In the genomic region with DNA sequence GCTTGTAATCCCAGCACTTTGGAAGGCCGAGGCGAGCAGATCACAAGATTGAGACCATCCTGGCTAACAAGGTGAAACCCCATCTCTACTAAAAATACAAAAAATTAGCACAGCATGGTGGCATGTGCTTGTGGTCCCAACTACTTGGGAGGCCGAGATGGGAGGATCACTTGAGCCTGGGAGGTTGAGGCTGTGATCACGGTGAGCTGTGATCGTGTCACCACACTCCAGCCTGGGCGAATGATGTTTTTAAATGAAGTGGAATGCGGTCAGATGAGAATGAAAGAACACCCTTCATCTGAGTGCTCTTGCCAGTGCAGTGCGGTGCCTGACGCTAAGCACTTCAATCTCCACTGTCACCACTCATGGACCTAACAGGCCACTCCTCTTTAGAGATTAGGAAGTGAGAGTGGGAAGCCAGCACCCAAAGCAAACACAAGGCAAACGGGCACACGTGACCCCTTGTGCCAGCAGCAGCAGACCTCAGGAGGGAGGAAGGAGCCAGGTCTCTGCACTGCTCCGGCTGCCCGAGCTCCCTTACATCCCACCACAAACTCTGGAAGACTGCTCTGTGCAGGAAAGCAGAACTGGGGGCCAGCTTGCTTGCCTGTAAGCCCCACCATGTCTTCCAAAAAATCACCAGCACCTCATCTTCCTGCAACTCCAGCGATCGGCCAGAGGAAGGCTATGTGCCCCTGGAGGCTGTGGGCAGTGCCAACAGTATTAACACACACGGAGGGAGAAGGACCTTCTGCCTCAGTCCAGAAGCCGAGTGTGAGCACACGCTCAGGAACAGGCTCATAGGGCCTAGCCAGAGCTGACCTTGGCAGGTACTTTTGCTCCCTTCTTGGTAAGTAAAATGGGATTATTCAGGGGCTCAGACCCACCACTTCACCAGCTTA, we compare ENCODE assay signal across 8 cellular contexts. TPM values are rescaled to one million over a fixed set of nuclear protein-coding genes. Genes with fewer than 3 reads are reported as not detected.
DNase-seq lines count a peak whose midpoint lies in the region; ATAC-seq and TF ChIP-seq lines count a peak whose summit lies in the region.

No MANE protein-coding gene starts in this region.

- CTCF ChIA-PET in Panc1 (lab: Charles Lee) = no interaction called here

- intact Hi-C loops in Panc1 (cut with micrococcal nuclease; ENCODE audit: unreplicated experiment) (no loop called here), heart left ventricle (cut with DNase I) (no loop called here), gastrocnemius medialis (cut with DNase I; ENCODE audit: low total_unique reads) (no loop called here)

- in situ Hi-C loops in Panc1 (cut with HindIII; ENCODE audit: low pct_unique_long_range_greater_than_20kb, low sequenced_read_pairs) = no loop called here
- in situ Hi-C loops in gastrocnemius medialis (cut with MboI; ENCODE audit: low sequenced_read_pairs in 4 of 4) = no loop called here

- H3K36me3 ChIP-seq in Panc1 (ENCODE audit: control insufficient read depth, insufficient read depth, low read length) = no peaks in the 10 kb centered on the region
- no peaks in the 10 kb centered on the region for H3K36me3 ChIP-seq in heart left ventricle
- no peaks in the 10 kb centered on the region for H3K36me3 ChIP-seq in gastrocnemius medialis

- H3K4me3 ChIP-seq in Panc1 (ENCODE audit: low read depth in 2 of 2, low read length in 2 of 2) (peak overlapping the region in 1 of 2 experiments; percentile 33; a peak in 2 of 4 replicates), heart left ventricle (peak overlapping the region in 10 of 12 donors; percentile 14 to 51 (median 42)), gastrocnemius medialis (peak overlapping the region in 1 of 4 donors; percentile 10)

- no peaks in the 10 kb centered on the region for H3K27me3 Mint-ChIP-seq in T-helper 2 cell treated with Interferon-gamma antibody and Interleukin-4, amounts not matched to agents 5 μg/mL and 100 μg/mL, for 36 hours (ENCODE audit: low read depth)

- 23 to 43% (median 32%) methylated on average over 16 to 18 of the region's 18 CpGs for WGBS in heart left ventricle, 4 donors

- TF ChIP-seq POLR2A in heart left ventricle (IDR thresholded peaks at IDR 0.05) (peak in 1 of 2 donors; percentile 57), gastrocnemius medialis (IDR thresholded peaks at IDR 0.05) (peak; percentile 11 to 15)

- no peaks in the 10 kb centered on the region for H3K9me3 Mint-ChIP-seq in T-helper 2 cell treated with Interferon-gamma antibody and Interleukin-4, amounts not matched to agents 5 μg/mL and 100 μg/mL, for 36 hours

- BruUV-seq in Panc1 (replicated peaks; lab: Mats Ljungman, UMichigan) = no TSS peak

- H3K9me3 ChIP-seq in Panc1 (ENCODE audit: control insufficient read depth, insufficient read depth, low read depth, low read length) = no peaks in the 10 kb centered on the region
- no peaks in the 10 kb centered on the region for H3K9me3 ChIP-seq in heart left ventricle
- H3K9me3 ChIP-seq in gastrocnemius medialis = no peaks in the 10 kb centered on the region

- POLR2A ChIA-PET in Panc1 (lab: Charles Lee) = no interaction called here

- DNase-seq in Panc1 (ENCODE audit: low read depth, low spot score) = no peak
- peak; percentile 83 to 90 (median 86) for DNase-seq in heart left ventricle
- peak; percentile 26 to 53 for DNase-seq in gastrocnemius medialis
- no peak for DNase-seq in T-helper 2 cell treated with Interferon-gamma antibody and Interleukin-4, amounts not matched to agents 5 μg/mL and 100 μg/mL, for 36 hours (ENCODE audit: low spot score)
- DNase-seq in NCI-H2081 (lab: John Stamatoyannopoulos, UW) = no peak
- DNase-seq in inferior parietal cortex (ENCODE audit: extremely low spot score) = no peak

- H3K27me3 ChIP-seq in Panc1 (ENCODE audit: control insufficient read depth, insufficient read depth, low read length) = no peaks in the 10 kb centered on the region
- H3K27me3 ChIP-seq in heart left ventricle = no peaks in the 10 kb centered on the region
- no peaks in the 10 kb centered on the region for H3K27me3 ChIP-seq in gastrocnemius medialis

- H3K4me1 Mint-ChIP-seq in T-helper 2 cell treated with Interferon-gamma antibody and Interleukin-4, amounts not matched to agents 5 μg/mL and 100 μg/mL, for 36 hours (ENCODE audit: low read depth) = peaks cover 12% of the 10 kb centered on the region

- TF ChIP-seq CTCF in Panc1 (IDR thresholded peaks at IDR 0.05) = no peak
- peak in 1 of 12 donors; percentile 12 for TF ChIP-seq CTCF in heart left ventricle (IDR thresholded peaks at IDR 0.05)
- no peak for TF ChIP-seq CTCF in gastrocnemius medialis (IDR thresholded peaks at IDR 0.05 in 4 of 5, conservative IDR thresholded peaks at IDR 0.05 in 1 of 5)

- H3K4me3 Mint-ChIP-seq in T-helper 2 cell treated with Interferon-gamma antibody and Interleukin-4, amounts not matched to agents 5 μg/mL and 100 μg/mL, for 36 hours = no peak overlapping the region

- H3K27ac Mint-ChIP-seq in T-helper 2 cell treated with Interferon-gamma antibody and Interleukin-4, amounts not matched to agents 5 μg/mL and 100 μg/mL, for 36 hours = no peak overlapping the region

- H3K4me1 ChIP-seq in Panc1 (ENCODE audit: control insufficient read depth, insufficient read depth, low read length) (peaks cover 32% of the 10 kb centered on the region), heart left ventricle (peaks cover 0 to 70% (median 41%) of the 10 kb centered on the region in 12 donors), gastrocnemius medialis (peaks cover 27 to 54% of the 10 kb centered on the region in 2 donors)

- no peaks in the 10 kb centered on the region for H3K36me3 Mint-ChIP-seq in T-helper 2 cell treated with Interferon-gamma antibody and Interleukin-4, amounts not matched to agents 5 μg/mL and 100 μg/mL, for 36 hours (ENCODE audit: low read depth)

- H3K27ac ChIP-seq in Panc1 (ENCODE audit: low read length) = peak overlapping the region; percentile 71
- H3K27ac ChIP-seq in heart left ventricle = peak overlapping the region; percentile 83 to 96 (median 89)
- peak overlapping the region; percentile 48 to 82 (median 62) for H3K27ac ChIP-seq in gastrocnemius medialis

- ATAC-seq in GM21360 (IDR thresholded peaks at IDR 0.05; ENCODE audit: unreplicated experiment) (peak; percentile 59), Panc1 (peak; percentile 84), heart left ventricle (peak; percentile 89 to 94 (median 92)), gastrocnemius medialis (peak; percentile 69 to 81), GM18870 (IDR thresholded peaks at IDR 0.05; ENCODE audit: unreplicated experiment) (no peak)

RNA-seq across cellular contexts. Expression of gene CTNNBIP1, which starts 9.7 kb away (rescaled TPM):
- total RNA-seq in Panc1 (2021; ENCODE audit: unreplicated experiment) (36.9 TPM), heart left ventricle (10 to 100 TPM; 32.2 to 62.0 (median 42.9) TPM), gastrocnemius medialis (10 to 100 TPM; 10.3 to 13.2 (median 10.4) TPM)
- 66.7 TPM for polyA plus RNA-seq in Panc1 (2012; ENCODE audit: insufficient read length)
- 10 to 100 TPM; 25.4 to 37.8 TPM for polyA plus RNA-seq in heart left ventricle

RNA-seq across cellular contexts. Expression of gene LZIC, which starts 42.8 kb away (rescaled TPM):
- total RNA-seq in Panc1 (2021; ENCODE audit: unreplicated experiment) (37.9 TPM), heart left ventricle (10 to 100 TPM; 30.8 to 37.7 (median 34.9) TPM), gastrocnemius medialis (10 to 100 TPM in 3 of 4 donors, 1 to 10 TPM in 1; 9.4 to 21.7 (median 19.4) TPM)
- polyA plus RNA-seq in Panc1 (2012; ENCODE audit: insufficient read length) = 16.9 TPM
- 10 to 100 TPM; 18.5 to 30.7 TPM for polyA plus RNA-seq in heart left ventricle

RNA-seq across cellular contexts. Expression of gene NMNAT1, which starts 42.9 kb away (rescaled TPM):
- 7.6 TPM for total RNA-seq in Panc1 (2021; ENCODE audit: unreplicated experiment)
- polyA plus RNA-seq in Panc1 (2012; ENCODE audit: insufficient read length) = 8.2 TPM
- total RNA-seq in heart left ventricle = 10 to 100 TPM; 11.0 to 24.2 (median 17.2) TPM
- polyA plus RNA-seq in heart left ventricle = 10 to 100 TPM; 12.2 to 13.7 TPM
- 10 to 100 TPM in 1 of 4 donors, 1 to 10 TPM in 3; 5.6 to 12.4 (median 8.8) TPM for total RNA-seq in gastrocnemius medialis

Comparison
In these comparisons a context has a peak if more than half of its experiments do, and no peak if none do; other contexts are left out.
1. DNase-seq: peak in heart left ventricle (5 of 5) and gastrocnemius medialis (2 of 2); none in Panc1 (single experiment), T-helper 2 cell treated with Interferon-gamma antibody and Interleukin-4, amounts not matched to agents 5 μg/mL and 100 μg/mL, for 36 hours (single experiment), NCI-H2081 (0 of 2) and inferior parietal cortex (single experiment).
2. Peak in every context shown above with its lines, with median percentiles within 50 percentile points of each other: H3K27ac ChIP-seq.